ENCODE assay signal across 8 cellular contexts in the genomic region with DNA sequence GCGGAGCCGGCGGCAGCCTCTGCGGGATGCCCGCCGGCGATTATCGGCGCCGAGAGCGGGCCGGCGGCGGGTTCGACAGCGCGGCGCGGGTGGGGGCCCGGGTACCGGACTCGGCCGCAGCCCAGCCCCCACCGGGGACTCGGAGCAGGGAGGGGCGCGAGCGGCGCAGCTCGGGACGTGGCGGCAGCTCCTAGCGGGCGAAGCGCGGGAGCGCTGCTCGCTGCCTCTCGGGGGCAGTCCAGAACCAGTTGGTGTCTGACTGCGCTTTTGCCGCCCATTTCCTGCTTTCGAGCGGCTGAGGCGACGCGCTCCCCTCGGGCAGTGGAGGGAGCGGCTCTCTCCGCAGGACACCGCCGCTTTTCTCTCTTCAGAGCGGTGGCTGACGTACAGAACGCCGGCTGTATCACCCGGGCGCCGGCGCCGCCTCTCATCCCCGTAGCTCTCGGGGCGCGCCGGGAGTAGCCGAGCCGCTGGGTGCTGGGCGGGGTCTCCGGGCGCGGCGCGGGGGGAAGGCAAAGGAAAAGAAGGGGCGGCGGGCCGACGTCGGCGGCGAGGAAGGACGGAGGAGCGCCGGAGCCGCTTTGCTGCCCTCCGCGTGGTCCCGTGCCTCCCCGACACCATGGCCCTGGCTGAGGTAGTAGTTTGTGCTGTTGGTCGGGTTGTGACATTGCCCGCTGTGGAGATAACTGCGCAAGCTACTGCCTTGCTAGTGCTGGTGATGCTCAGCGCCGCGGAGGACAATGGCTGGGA.
DNase-seq lines count a peak whose midpoint lies in the region; ATAC-seq lines count a peak whose summit lies in the region.

No MANE protein-coding gene starts in this region.

- peak; percentile 72 for ATAC-seq in GM19467 (IDR thresholded peaks at IDR 0.05; ENCODE audit: unreplicated experiment)

- peaks cover 8% of the 10 kb centered on the region for H3K36me3 ChIP-seq in NT2/D1 (ENCODE audit: insufficient read depth, insufficient read length, low read length)
- no peaks in the 10 kb centered on the region for H3K36me3 ChIP-seq in mucosa of rectum (ENCODE audit: control insufficient read depth in 2 of 2, insufficient read depth in 2 of 2, low read length in 2 of 2)

- H3K27ac ChIP-seq in epithelial cell of prostate (peak overlapping the region; percentile 98), mucosa of rectum (ENCODE audit: low read depth in 2 of 2, low read length in 2 of 2) (peak overlapping the region; percentile 98 to 99)

- peak; percentile 92 for DNase-seq in Caki2 (ENCODE audit: low read depth)
- peak; percentile 68 for DNase-seq in HPDE6-E6E7 (ENCODE audit: extremely low spot score)
- peak; percentile 85 for DNase-seq in NT2/D1 (ENCODE audit: low read depth, low spot score)
- DNase-seq in activated T-cell treated with anti-CD3 and anti-CD28 coated beads for 24 hours (ENCODE audit: low read depth), result peak; percentile 67
- peak; percentile 66 for DNase-seq in epithelial cell of prostate (ENCODE audit: low read depth, low spot score)
- DNase-seq in stimulated activated CD8-positive, alpha-beta memory T cell treated with anti-CD3 and anti-CD28 coated beads, Interleukin-4, amount 100 ng/mL, for 4 hours (ENCODE audit: low read depth in 2 of 2, low spot score in 1 of 2), result peak; percentile 43 to 62

- no peaks in the 10 kb centered on the region for H3K4me1 ChIP-seq in NT2/D1 (ENCODE audit: insufficient read depth, insufficient read length)
- H3K4me1 ChIP-seq in mucosa of rectum (ENCODE audit: control insufficient read depth in 2 of 2, insufficient read depth in 2 of 2, low read length in 2 of 2), result peaks cover 0 to 3% of the 10 kb centered on the region in 2 donors

- no peaks in the 10 kb centered on the region for H3K9me3 ChIP-seq in NT2/D1 (ENCODE audit: insufficient read depth, low read length)
- H3K9me3 ChIP-seq in mucosa of rectum (ENCODE audit: control insufficient read depth in 2 of 2, low read length in 2 of 2), result no peaks in the 10 kb centered on the region

- no peaks in the 10 kb centered on the region for H3K27me3 ChIP-seq in NT2/D1 (ENCODE audit: insufficient read depth, insufficient read length)
- no peaks in the 10 kb centered on the region for H3K27me3 ChIP-seq in mucosa of rectum (ENCODE audit: control insufficient read depth in 2 of 2, insufficient read depth in 2 of 2, low read length in 2 of 2)

- H3K9ac ChIP-seq in NT2/D1 (ENCODE audit: insufficient read length, low read depth), result peak overlapping the region; percentile 98
- H3K9ac ChIP-seq in mucosa of rectum (ENCODE audit: low read depth in 1 of 2, low read length in 2 of 2), result peak overlapping the region; percentile 83 to 89

- H3K4me3 ChIP-seq in NT2/D1 (ENCODE audit: insufficient read length, low read depth) (peak overlapping the region; percentile 89), mucosa of rectum (ENCODE audit: low read length in 2 of 2) (peak overlapping the region; percentile 84 to 86)

- in situ Hi-C loops in Caki2 (cut with HindIII; ENCODE audit: low pct_unique_long_range_greater_than_20kb, low sequenced_read_pairs), result loop anchor here (10.0 kb wide), 1 partner anchor 182 kb away; no protein-coding TSS in a partner anchor

Comparison
In these comparisons a context has a peak if more than half of its experiments do, and no peak if none do; other contexts are left out.
1. Peak in every context shown above with its lines: DNase-seq, ATAC-seq, H3K4me3 ChIP-seq and H3K27ac ChIP-seq.